1 cellular context compared by ENCODE assay signal in the genomic region with DNA sequence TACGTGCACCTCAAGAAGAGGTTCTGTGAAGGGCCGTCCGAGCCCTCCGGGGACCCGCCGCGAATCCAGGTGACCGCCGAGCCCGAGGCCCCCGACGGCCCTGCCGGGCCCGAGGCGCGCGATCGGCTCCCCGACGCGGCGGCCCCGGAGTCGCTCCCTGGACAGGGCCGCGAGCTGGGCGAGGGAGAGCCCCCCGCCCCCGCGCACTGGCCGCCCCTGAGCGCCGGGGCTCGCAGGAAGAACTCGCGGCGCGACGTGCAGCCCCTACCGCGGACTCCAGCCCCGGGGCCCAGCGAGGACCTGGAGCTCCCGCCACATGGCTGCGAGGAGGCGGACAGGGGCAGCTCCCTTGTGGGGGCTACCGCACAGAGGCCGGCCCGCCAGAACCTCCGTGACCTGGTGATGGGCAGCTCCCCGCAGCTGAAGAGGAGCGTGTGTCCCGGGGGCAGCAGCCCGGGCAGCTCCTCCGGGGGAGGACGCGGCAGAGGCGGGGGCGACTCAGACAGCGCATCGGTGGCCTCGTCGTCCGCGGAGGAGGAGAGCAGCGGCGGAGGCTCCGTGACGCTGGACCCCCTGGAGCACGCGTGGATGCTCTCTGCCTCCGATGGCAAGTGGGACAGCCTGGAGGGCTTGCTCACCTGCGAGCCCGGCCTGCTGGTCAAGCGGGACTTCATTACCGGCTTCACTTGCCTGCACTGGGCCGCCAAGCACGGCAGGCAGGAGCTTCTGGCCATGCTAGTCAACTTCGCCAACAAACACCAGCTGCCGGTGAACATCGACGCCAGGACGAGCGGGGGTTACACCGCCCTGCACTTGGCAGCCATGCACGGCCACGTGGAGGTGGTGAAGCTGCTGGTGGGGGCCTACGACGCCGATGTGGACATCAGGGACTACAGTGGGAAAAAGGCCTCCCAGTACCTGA.
TF ChIP-seq lines count a peak whose summit lies in the region.

No MANE protein-coding gene starts in this region.

TF ChIP-seq in HepG2, 621 proteins besides CTCF, POLR2A, EP300 and RAD21 (continued from another document and continues in another):
- TF ChIP-seq, protein P1, sequence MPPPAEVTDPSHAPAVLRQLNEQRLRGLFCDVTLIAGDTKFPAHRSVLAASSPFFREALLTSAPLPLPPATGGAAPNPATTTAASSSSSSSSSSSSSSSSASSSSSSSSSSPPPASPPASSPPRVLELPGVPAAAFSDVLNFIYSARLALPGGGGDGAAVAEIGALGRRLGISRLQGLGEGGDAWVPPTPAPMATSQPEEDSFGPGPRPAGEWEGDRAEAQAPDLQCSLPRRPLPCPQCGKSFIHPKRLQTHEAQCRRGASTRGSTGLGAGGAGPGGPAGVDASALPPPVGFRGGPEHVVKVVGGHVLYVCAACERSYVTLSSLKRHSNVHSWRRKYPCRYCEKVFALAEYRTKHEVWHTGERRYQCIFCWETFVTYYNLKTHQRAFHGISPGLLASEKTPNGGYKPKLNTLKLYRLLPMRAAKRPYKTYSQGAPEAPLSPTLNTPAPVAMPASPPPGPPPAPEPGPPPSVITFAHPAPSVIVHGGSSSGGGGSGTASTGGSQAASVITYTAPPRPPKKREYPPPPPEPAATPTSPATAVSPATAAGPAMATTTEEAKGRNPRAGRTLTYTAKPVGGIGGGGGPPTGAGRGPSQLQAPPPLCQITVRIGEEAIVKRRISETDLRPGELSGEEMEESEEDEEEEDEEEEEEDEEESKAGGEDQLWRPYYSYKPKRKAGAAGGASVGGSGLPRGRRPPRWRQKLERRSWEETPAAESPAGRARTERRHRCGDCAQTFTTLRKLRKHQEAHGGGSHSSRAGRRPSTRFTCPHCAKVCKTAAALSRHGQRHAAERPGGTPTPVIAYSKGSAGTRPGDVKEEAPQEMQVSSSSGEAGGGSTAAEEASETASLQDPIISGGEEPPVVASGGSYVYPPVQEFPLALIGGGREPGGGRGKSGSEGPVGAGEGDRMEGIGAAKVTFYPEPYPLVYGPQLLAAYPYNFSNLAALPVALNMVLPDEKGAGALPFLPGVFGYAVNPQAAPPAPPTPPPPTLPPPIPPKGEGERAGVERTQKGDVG (CRISPR knock-in tag; IDR thresholded peaks at IDR 0.05; ENCODE audit: borderline replicate concordance): peak; percentile 48; the same call in 1 of the 2 replicates
- TF ChIP-seq HOMEZ (CRISPR knock-in tag; IDR thresholded peaks at IDR 0.05; ENCODE audit: low read depth): no peak
- TF ChIP-seq, protein P2, sequence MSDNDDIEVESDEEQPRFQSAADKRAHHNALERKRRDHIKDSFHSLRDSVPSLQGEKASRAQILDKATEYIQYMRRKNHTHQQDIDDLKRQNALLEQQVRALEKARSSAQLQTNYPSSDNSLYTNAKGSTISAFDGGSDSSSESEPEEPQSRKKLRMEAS (IDR thresholded peaks at IDR 0.05): peak; percentile 97
- TF ChIP-seq RBFOX2 (IDR thresholded peaks at IDR 0.05; ENCODE audit: low read depth, low read length): peak; percentile 72
- TF ChIP-seq TOE1 (CRISPR knock-in tag; IDR thresholded peaks at IDR 0.05): no peak
- TF ChIP-seq CREB1 (IDR thresholded peaks at IDR 0.05): no peak
- TF ChIP-seq CREB1 (CRISPR knock-in tag; IDR thresholded peaks at IDR 0.05): no peak
- no peak for TF ChIP-seq TRIM24 (CRISPR knock-in tag; IDR thresholded peaks at IDR 0.05)
- TF ChIP-seq, protein P3, sequence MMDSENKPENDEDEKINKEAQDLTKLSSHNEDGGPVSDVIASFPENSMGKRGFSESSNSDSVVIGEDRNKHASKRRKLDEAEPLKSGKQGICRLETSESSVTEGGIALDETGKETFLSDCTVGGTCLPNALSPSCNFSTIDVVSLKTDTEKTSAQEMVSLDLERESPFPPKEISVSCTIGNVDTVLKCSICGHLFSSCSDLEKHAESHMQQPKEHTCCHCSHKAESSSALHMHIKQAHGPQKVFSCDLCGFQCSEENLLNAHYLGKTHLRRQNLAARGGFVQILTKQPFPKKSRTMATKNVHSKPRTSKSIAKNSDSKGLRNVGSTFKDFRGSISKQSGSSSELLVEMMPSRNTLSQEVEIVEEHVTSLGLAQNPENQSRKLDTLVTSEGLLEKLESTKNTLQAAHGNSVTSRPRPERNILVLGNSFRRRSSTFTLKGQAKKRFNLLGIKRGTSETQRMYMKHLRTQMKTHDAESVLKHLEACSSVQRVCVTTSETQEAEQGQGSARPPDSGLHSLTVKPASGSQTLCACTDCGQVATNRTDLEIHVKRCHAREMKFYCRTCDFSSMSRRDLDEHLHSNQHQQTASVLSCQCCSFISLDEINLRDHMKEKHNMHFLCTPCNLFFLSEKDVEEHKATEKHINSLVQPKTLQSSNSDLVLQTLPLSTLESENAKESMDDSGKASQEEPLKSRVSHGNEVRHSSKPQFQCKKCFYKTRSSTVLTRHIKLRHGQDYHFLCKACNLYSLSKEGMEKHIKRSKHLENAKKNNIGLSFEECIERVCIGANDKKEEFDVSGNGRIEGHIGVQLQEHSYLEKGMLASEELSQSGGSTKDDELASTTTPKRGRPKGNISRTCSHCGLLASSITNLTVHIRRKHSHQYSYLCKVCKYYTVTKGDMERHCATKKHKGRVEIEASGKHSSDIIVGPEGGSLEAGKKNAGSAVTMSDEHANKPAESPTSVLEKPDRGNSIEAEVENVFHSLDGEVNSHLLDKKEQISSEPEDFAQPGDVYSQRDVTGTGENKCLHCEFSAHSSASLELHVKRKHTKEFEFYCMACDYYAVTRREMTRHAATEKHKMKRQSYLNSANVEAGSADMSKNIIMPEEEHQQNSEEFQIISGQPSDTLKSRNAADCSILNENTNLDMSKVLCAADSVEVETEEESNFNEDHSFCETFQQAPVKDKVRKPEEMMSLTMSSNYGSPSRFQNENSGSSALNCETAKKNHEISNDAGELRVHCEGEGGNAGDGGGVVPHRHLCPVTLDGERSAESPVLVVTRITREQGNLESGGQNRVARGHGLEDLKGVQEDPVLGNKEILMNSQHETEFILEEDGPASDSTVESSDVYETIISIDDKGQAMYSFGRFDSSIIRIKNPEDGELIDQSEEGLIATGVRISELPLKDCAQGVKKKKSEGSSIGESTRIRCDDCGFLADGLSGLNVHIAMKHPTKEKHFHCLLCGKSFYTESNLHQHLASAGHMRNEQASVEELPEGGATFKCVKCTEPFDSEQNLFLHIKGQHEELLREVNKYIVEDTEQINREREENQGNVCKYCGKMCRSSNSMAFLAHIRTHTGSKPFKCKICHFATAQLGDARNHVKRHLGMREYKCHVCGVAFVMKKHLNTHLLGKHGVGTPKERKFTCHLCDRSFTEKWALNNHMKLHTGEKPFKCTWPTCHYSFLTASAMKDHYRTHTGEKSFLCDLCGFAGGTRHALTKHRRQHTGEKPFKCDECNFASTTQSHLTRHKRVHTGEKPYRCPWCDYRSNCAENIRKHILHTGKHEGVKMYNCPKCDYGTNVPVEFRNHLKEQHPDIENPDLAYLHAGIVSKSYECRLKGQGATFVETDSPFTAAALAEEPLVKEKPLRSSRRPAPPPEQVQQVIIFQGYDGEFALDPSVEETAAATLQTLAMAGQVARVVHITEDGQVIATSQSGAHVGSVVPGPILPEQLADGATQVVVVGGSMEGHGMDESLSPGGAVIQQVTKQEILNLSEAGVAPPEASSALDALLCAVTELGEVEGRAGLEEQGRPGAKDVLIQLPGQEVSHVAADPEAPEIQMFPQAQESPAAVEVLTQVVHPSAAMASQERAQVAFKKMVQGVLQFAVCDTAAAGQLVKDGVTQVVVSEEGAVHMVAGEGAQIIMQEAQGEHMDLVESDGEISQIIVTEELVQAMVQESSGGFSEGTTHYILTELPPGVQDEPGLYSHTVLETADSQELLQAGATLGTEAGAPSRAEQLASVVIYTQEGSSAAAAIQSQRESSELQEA (CRISPR knock-in tag; IDR thresholded peaks at IDR 0.05; ENCODE audit: not compliant biosample characterization): peak; percentile 47
- no peak for TF ChIP-seq NFYC (CRISPR knock-in tag; IDR thresholded peaks at IDR 0.05)
- TF ChIP-seq, protein P4, sequence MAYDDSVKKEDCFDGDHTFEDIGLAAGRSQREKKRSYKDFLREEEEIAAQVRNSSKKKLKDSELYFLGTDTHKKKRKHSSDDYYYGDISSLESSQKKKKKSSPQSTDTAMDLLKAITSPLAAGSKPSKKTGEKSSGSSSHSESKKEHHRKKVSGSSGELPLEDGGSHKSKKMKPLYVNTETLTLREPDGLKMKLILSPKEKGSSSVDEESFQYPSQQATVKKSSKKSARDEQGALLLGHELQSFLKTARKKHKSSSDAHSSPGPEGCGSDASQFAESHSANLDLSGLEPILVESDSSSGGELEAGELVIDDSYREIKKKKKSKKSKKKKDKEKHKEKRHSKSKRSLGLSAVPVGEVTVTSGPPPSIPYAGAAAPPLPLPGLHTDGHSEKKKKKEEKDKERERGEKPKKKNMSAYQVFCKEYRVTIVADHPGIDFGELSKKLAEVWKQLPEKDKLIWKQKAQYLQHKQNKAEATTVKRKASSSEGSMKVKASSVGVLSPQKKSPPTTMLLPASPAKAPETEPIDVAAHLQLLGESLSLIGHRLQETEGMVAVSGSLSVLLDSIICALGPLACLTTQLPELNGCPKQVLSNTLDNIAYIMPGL (CRISPR knock-in tag; IDR thresholded peaks at IDR 0.05; ENCODE audit: borderline replicate concordance in 1 of 2, low read depth in 1 of 2): peak in 1 of 2 experiments; percentile 72; a peak in 2 of 4 replicates
- peak; percentile 44; the same call in 1 of the 2 replicates for TF ChIP-seq ZIK1 (CRISPR knock-in tag; IDR thresholded peaks at IDR 0.05; ENCODE audit: borderline replicate concordance, low read depth)
- TF ChIP-seq ZNF816 (CRISPR knock-in tag; IDR thresholded peaks at IDR 0.05; ENCODE audit: borderline replicate concordance): no peak
- no peak; the same call in none of the 2 replicates for TF ChIP-seq ZSCAN25 (CRISPR knock-in tag; IDR thresholded peaks at IDR 0.05)
- TF ChIP-seq MED8 (CRISPR knock-in tag; IDR thresholded peaks at IDR 0.05; ENCODE audit: insufficient replicate concordance): peak; percentile 59
- no peak; the same call in 1 of the 2 replicates for TF ChIP-seq PITX1 (CRISPR knock-in tag; IDR thresholded peaks at IDR 0.05)
- TF ChIP-seq, protein P5, sequence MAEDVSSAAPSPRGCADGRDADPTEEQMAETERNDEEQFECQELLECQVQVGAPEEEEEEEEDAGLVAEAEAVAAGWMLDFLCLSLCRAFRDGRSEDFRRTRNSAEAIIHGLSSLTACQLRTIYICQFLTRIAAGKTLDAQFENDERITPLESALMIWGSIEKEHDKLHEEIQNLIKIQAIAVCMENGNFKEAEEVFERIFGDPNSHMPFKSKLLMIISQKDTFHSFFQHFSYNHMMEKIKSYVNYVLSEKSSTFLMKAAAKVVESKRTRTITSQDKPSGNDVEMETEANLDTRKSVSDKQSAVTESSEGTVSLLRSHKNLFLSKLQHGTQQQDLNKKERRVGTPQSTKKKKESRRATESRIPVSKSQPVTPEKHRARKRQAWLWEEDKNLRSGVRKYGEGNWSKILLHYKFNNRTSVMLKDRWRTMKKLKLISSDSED (CRISPR knock-in tag; IDR thresholded peaks at IDR 0.05): peak; percentile 58; the same call in 1 of the 2 replicates
- peak; percentile 86 for TF ChIP-seq SAFB2 (CRISPR knock-in tag; IDR thresholded peaks at IDR 0.05; ENCODE audit: borderline replicate concordance, low read depth)
- no peak for TF ChIP-seq ONECUT2 (CRISPR knock-in tag; IDR thresholded peaks at IDR 0.05)
- TF ChIP-seq ZNF644 (CRISPR knock-in tag; IDR thresholded peaks at IDR 0.05; ENCODE audit: low read depth): no peak
- peak; percentile 83; the same call in 1 of the 2 replicates for TF ChIP-seq MTA1 (CRISPR knock-in tag; IDR thresholded peaks at IDR 0.05; ENCODE audit: borderline replicate concordance)
- TF ChIP-seq ZBTB21 (CRISPR knock-in tag; IDR thresholded peaks at IDR 0.05): no peak
- peak; percentile 93 for TF ChIP-seq ZNF280B (CRISPR knock-in tag; IDR thresholded peaks at IDR 0.05; ENCODE audit: borderline replicate concordance)
- TF ChIP-seq TFDP2 (CRISPR knock-in tag; IDR thresholded peaks at IDR 0.05): peak; percentile 64; the same call in 1 of the 2 replicates
- TF ChIP-seq MLLT10 (CRISPR knock-in tag; IDR thresholded peaks at IDR 0.05): no peak
- no peak for TF ChIP-seq GMEB1 (CRISPR knock-in tag; IDR thresholded peaks at IDR 0.05; ENCODE audit: borderline replicate concordance)
- peak; percentile 71 for TF ChIP-seq TAF15 (IDR thresholded peaks at IDR 0.05; ENCODE audit: low read depth, low read length, poor library complexity, severe bottlenecking)
- peak; percentile 100 for TF ChIP-seq ZC3H13 (CRISPR knock-in tag; IDR thresholded peaks at IDR 0.05)
- TF ChIP-seq ZKSCAN8 (CRISPR knock-in tag; IDR thresholded peaks at IDR 0.05; ENCODE audit: borderline replicate concordance): no peak
- TF ChIP-seq ZNF224 (CRISPR knock-in tag; IDR thresholded peaks at IDR 0.05): 0 out of 2 replicates have a peak, but pooled peaks have one; percentile 61
